In the genomic region with DNA sequence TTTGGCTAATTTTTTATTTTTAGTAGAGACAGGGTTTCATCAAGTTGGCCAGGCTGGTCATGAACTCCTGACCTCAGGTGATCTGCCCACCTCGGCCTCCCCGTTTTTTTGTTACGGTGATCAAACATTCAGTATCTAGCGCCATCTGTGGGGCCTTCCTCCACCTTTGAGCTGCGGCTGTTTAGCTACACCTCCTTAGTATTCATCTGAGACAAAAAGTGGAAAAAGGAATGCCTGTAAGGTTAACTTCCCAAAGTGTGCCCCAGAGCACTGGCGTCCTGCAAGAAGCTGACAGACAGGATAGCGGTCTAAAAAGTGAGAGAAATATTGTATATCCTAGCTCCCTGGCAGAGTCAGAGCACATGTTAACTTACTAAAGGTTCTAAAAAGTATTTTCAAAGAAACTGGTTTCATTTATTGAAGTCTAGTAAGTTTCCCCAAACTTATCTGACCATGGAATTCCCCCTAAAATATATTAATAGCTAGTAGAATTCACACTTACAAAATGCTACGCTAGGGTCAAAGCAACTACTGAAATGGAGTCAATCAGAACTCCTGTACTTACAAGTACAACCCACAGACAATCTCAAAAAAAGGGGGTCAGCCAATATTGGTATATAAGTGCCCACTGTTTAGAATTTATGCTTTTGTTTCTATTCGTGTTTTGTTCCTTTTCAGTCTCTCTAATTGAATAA, we compare ENCODE assay signal across 11 cellular contexts. TPM values are rescaled to one million over a fixed set of nuclear protein-coding genes. Genes with fewer than 3 reads are reported as not detected.
DNase-seq lines count a peak whose midpoint lies in the region; ATAC-seq and TF ChIP-seq lines count a peak whose summit lies in the region.
"Had no signal": no experiment of that assay in that cellular context is flagged by ENCODE, and none has a peak within 500 bp of the region (broad histone marks: within the 10 kb centered on the region; RNA-seq: fewer than 3 reads in every experiment).

No MANE protein-coding gene starts in this region.

- DNase-seq in GM12865 (ENCODE audit: low read depth) (peak; percentile 71), OCI-LY7 (ENCODE audit: low spot score) (no peak), right lobe of liver (no peak), NCI-H1105 (lab: John Stamatoyannopoulos, UW) (no peak), RKO (ENCODE audit: low spot score) (no peak)
- DNase-seq in activated T-helper 9 cell treated with anti-CD3 and anti-CD28 coated beads, Interleukin-2, amount 50 U/mL, for 16 hours (ENCODE audit: low read depth): peak; percentile 39
- DNase-seq: adrenal gland, Calu3, left lung had no signal

- no peak overlapping the region for H3K27ac ChIP-seq in OCI-LY7 (ENCODE audit: low read depth, low read length, poor library complexity, severe bottlenecking)
- H3K27ac ChIP-seq in right lobe of liver: peak overlapping the region in 2 of 3 donors; percentile 36 to 98
- H3K27ac ChIP-seq: left lung had no signal

- BruUV-seq in OCI-LY7 (replicated peaks; lab: Mats Ljungman, UMichigan): no TSS peak

- POLR2A ChIA-PET in OCI-LY7 (lab: Charles Lee): interaction anchor here (0.6 kb wide), 1 partner anchor 421 kb away, joined by 3 read pairs; no protein-coding TSS in a partner anchor

- H3K79me2 ChIP-seq in OCI-LY7 (ENCODE audit: insufficient read depth, low read depth, low read length): no peaks in the 10 kb centered on the region

- no peak for TF ChIP-seq POLR2A in right lobe of liver (IDR thresholded peaks at IDR 0.05)

- H3K27me3 ChIP-seq in right lobe of liver: no peaks in the 10 kb centered on the region
- H3K27me3 ChIP-seq: adrenal gland, left lung had no signal

- H4K20me1 ChIP-seq in OCI-LY7 (ENCODE audit: insufficient read depth, low read length): no peaks in the 10 kb centered on the region; the same call in 1 of the 2 replicates

- H3K4me1 ChIP-seq in OCI-LY7 (ENCODE audit: insufficient read depth, low read length, poor library complexity, severe bottlenecking) (peaks cover 11% of the 10 kb centered on the region), right lobe of liver (peaks cover 0 to 47% (median 18%) of the 10 kb centered on the region in 4 donors)

- H3K36me3 ChIP-seq in OCI-LY7 (ENCODE audit: insufficient read depth, low read length) (no peaks in the 10 kb centered on the region), right lobe of liver (peaks cover 0 to 8% (median 0%) of the 10 kb centered on the region in 4 donors)
- H3K36me3 ChIP-seq: adrenal gland had no signal

- no peak overlapping the region for H2AFZ ChIP-seq in OCI-LY7 (ENCODE audit: low read length)

- H3K9me2 ChIP-seq in OCI-LY7 (ENCODE audit: insufficient read depth, low read length): no peaks in the 10 kb centered on the region

- CTCF ChIA-PET in OCI-LY7 (lab: Charles Lee; ENCODE audit: unreplicated experiment): no interaction called here

- 66% methylated on average over 9 of the region's 9 CpGs for whole genome bisulfite sequencing in right lobe of liver (ENCODE audit: insufficient coverage, low coverage, low lambda C conversion rate, missing lambda C conversion rate)

- H3K4me3 ChIP-seq in GM12865 (ENCODE audit: low read depth, low read length) (no peak overlapping the region), OCI-LY7 (ENCODE audit: low read depth, low read length, poor library complexity, severe bottlenecking) (no peak overlapping the region), right lobe of liver (no peak overlapping the region)
- H3K4me3 ChIP-seq: adrenal gland, left lung had no signal

- no peak overlapping the region for H3K4me2 ChIP-seq in OCI-LY7 (ENCODE audit: low read length)

- ATAC-seq in right lobe of liver: no peak
- ATAC-seq in GM18873 (IDR thresholded peaks at IDR 0.05; ENCODE audit: low FRiP score, unreplicated experiment): no peak
- ATAC-seq: left lung, Panc1 had no signal

- intact Hi-C loops in OCI-LY7 (cut with micrococcal nuclease; ENCODE audit: unreplicated experiment) (no loop called here), right lobe of liver (cut with DNase I) (no loop called here)

- TF ChIP-seq CTCF in GM12865 (IDR thresholded peaks at IDR 0.05; ENCODE audit: insufficient read depth, low read depth, low read length, missing control alignments) (peak; percentile 16), OCI-LY7 (conservative IDR thresholded peaks at IDR 0.05; ENCODE audit: low read length) (peak; percentile 16; the same call in 1 of the 2 replicates), right lobe of liver (IDR thresholded peaks at IDR 0.05) (no peak)

- no peaks in the 10 kb centered on the region for H3K9me3 ChIP-seq in OCI-LY7 (ENCODE audit: low read length)
- no peaks in the 10 kb centered on the region for H3K9me3 ChIP-seq in right lobe of liver
- H3K9me3 ChIP-seq: adrenal gland, left lung had no signal

RNA-seq across cellular contexts. Expression of gene DUSP16, which starts 59.1 kb away (rescaled TPM):
- total RNA-seq in OCI-LY7 (2014; rRNA removed; shearing (Covaris generic)): 2.8 and 3.7 TPM in 2 replicates
- total RNA-seq in OCI-LY7 (2022) (6.7 and 11.8 TPM in 2 replicates), right lobe of liver (10 to 100 TPM; 41.9 to 74.2 (median 48.4) TPM)

Comparison
In these comparisons a context has a peak if more than half of its experiments do, and no peak if none do; other contexts are left out.
1. DNase-seq: peak in GM12865 (single experiment) and activated T-helper 9 cell treated with anti-CD3 and anti-CD28 coated beads, Interleukin-2, amount 50 U/mL, for 16 hours (single experiment); none in OCI-LY7 (single experiment), right lobe of liver (0 of 3), NCI-H1105 (single experiment) and RKO (single experiment).
2. CTCF ChIP-seq: peak in GM12865 (single experiment) and OCI-LY7 (single experiment); none in right lobe of liver (0 of 4).